In genomic region chr6:121522265-121522664, GRCh38 we compare ENCODE assay signal across 8 cellular contexts.
DNase-seq lines count a peak whose midpoint lies in the region; ATAC-seq lines count a peak whose summit lies in the region.

No MANE protein-coding gene starts in this region.

- DNase-seq in GOT3 (lab: John Stamatoyannopoulos, UW) (peak; percentile 7), right cardiac atrium (no peak), smooth muscle cell of the brain vasculature (ENCODE audit: low read depth, low spot score) (peak; percentile 72), NCI-H82 (lab: John Stamatoyannopoulos, UW) (no peak)
- no peak for DNase-seq in stimulated activated CD4-positive, alpha-beta T cell treated with anti-CD3 and anti-CD28 coated beads, Interleukin-15, amount 100 ng/mL, for 24 hours

- no peak overlapping the region for H3K4me3 ChIP-seq in right cardiac atrium (ENCODE audit: low read length)

- 33% methylated on average over 2 of the region's 2 CpGs for WGBS in right cardiac atrium

- H3K27ac ChIP-seq in angular gyrus (ENCODE audit: low read depth, low read length) (peak overlapping the region; percentile 32), right cardiac atrium (ENCODE audit: low read length) (no peak overlapping the region)

- peak; percentile 65 to 95 for ATAC-seq in right cardiac atrium
- no peak for ATAC-seq in HG02852 (IDR thresholded peaks at IDR 0.05; ENCODE audit: unreplicated experiment)
- ATAC-seq in GM21529 (IDR thresholded peaks at IDR 0.05; ENCODE audit: unreplicated experiment): no peak

- no peaks in the 10 kb centered on the region for H3K4me1 ChIP-seq in right cardiac atrium (ENCODE audit: control insufficient read depth, insufficient read depth, low read length)

- no peaks in the 10 kb centered on the region for H3K9me3 ChIP-seq in right cardiac atrium (ENCODE audit: control insufficient read depth, low read length)

- intact Hi-C loops in right cardiac atrium (cut with DNase I): no loop called here

- H3K27me3 ChIP-seq in right cardiac atrium (ENCODE audit: control insufficient read depth, insufficient read depth): no peaks in the 10 kb centered on the region

Comparison
In these comparisons a context has a peak if more than half of its experiments do, and no peak if none do; other contexts are left out.
1. DNase-seq: peak in GOT3 (single experiment) and smooth muscle cell of the brain vasculature (single experiment); none in right cardiac atrium (0 of 3), stimulated activated CD4-positive, alpha-beta T cell treated with anti-CD3 and anti-CD28 coated beads, Interleukin-15, amount 100 ng/mL, for 24 hours (single experiment) and NCI-H82 (single experiment).
2. ATAC-seq: peak in right cardiac atrium (2 of 2); none in HG02852 (single experiment) and GM21529 (single experiment).